In the genomic region with DNA sequence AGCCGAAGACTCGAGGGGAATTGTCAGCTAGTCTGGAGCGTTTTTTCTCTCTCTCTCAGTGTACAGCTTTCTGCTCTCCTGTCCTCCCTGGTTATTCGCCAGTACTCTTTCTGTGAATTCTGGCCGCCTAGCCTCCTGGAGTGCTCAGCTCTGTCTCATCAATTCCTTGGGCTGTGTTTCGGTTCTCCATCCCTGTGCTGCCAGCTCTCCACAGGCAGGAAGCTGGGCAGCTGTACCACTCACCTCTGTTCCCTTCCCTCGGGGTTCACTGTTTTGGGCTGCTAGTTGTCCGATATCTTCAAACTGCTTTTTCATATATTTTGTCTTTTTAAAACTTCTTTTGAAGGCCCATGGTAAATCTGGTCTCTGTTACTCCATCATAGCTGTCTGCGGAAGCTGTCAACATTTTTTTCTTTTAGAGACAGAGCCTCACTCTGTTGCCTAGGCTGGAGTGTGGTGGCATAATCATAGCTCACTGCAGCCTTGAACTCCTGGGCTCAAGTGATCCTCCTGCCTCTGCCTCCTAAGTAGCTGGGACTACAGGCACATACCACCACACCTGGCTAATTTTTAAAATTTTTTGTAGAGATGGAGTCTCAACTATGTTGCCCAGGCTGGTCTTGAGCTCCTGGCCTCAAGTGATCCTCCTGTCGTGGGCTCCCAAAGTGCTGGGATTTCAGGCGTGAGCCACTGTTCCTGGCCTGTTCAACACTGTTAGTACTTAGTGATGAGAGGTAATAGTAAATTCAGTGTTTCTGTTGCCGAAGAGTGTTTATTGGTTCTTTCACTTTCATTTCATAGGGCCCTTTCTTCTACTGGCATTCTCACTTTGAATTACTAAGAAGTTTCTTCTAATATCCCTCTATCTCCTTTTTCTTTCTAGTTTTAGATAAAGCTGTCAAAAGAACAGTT, we compare ENCODE assay signal across 1 cellular context.
TF ChIP-seq lines count a peak whose summit lies in the region.

No MANE protein-coding gene starts in this region.

TF ChIP-seq in GM12878, 131 proteins besides CTCF, POLR2A, EP300 and RAD21:
- no peak for TF ChIP-seq CBX3 (IDR thresholded peaks at IDR 0.05; ENCODE audit: borderline replicate concordance, low read depth)
- TF ChIP-seq, protein P1, sequence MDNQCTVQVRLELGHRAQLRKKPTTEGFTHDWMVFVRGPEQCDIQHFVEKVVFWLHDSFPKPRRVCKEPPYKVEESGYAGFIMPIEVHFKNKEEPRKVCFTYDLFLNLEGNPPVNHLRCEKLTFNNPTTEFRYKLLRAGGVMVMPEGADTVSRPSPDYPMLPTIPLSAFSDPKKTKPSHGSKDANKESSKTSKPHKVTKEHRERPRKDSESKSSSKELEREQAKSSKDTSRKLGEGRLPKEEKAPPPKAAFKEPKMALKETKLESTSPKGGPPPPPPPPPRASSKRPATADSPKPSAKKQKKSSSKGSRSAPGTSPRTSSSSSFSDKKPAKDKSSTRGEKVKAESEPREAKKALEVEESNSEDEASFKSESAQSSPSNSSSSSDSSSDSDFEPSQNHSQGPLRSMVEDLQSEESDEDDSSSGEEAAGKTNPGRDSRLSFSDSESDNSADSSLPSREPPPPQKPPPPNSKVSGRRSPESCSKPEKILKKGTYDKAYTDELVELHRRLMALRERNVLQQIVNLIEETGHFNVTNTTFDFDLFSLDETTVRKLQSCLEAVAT (IDR thresholded peaks at IDR 0.05), result peak; percentile 43; the same call in 1 of the 2 replicates
- TF ChIP-seq SUZ12 (IDR thresholded peaks at IDR 0.05; ENCODE audit: unreplicated experiment), result no peak
- TF ChIP-seq TCF7 (IDR thresholded peaks at IDR 0.05; ENCODE audit: borderline replicate concordance), result no peak
- no peak for TF ChIP-seq ETV6 (conservative IDR thresholded peaks at IDR 0.05 in 1 of 2, IDR thresholded peaks at IDR 0.05 in 1 of 2; ENCODE audit: borderline replicate concordance in 1 of 2, low read depth in 1 of 2)
